Comparison of ENCODE assay signal across 1 cellular context in the genomic region with DNA sequence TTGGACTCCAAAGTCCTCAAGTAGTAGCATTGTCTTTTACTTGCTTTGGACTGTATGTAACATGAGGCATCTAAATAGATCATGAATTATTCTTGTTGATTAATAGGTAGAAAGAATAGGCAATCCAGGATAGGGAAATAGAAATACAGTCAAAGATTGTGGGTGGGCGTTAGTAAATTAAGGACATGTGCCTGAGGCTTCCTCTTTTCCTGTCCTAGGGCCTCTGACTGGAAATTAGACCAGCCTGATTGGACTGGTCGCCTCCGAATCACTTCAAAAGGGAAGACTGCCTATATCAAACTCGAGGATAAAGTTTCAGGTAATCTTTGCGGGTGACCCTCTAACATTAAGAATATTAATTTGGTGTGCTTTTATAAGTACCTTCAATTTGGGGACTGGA.
TF ChIP-seq lines count a peak whose summit lies in the region.

No MANE protein-coding gene starts in this region.

TF ChIP-seq in GM12891, 5 proteins besides CTCF, POLR2A, EP300 and RAD21:
- no peak for TF ChIP-seq TAF1 (IDR thresholded peaks at IDR 0.05; ENCODE audit: low read depth, low read length)
- TF ChIP-seq POU2F2 (IDR thresholded peaks at IDR 0.05; ENCODE audit: low read depth, low read length), result no peak
- no peak for TF ChIP-seq POLR2AphosphoS5 (IDR thresholded peaks at IDR 0.05; ENCODE audit: low read depth, low read length)
- no peak for TF ChIP-seq PAX5 (IDR thresholded peaks at IDR 0.05; ENCODE audit: insufficient read depth, low read length, severe bottlenecking)
- TF ChIP-seq SPI1 (IDR thresholded peaks at IDR 0.05; ENCODE audit: low read depth, low read length), result no peak
